36 cellular contexts compared by ENCODE assay signal in genomic region chr1:53848025-53848424, GRCh38. TPM values are rescaled to one million over a fixed set of nuclear protein-coding genes. Genes with fewer than 3 reads are reported as not detected.
DNase-seq lines count a peak whose midpoint lies in the region; ATAC-seq, FAIRE-seq and TF ChIP-seq lines count a peak whose summit lies in the region.
"Had no signal": no experiment of that assay in that cellular context is flagged by ENCODE, and none has a peak within 500 bp of the region (broad histone marks: within the 10 kb centered on the region; RNA-seq: fewer than 3 reads in every experiment).

No MANE protein-coding gene starts in this region.

- no peak overlapping the region for H3K27ac ChIP-seq in astrocyte (ENCODE audit: low read depth, low read length)
- H3K27ac ChIP-seq: BLaER1 treated with 17β-estradiol and CSF1 and Interleukin-3, amounts not matched to agents 10 nM and 100 nM; RWPE1 had no signal

- no peak overlapping the region for H3K27ac Mint-ChIP-seq in astrocyte (ENCODE audit: unreplicated experiment)
- H3K27ac Mint-ChIP-seq: CD4-positive, alpha-beta T cell; HFFc6; T-cell had no signal

- H4K20me1 ChIP-seq in astrocyte (ENCODE audit: insufficient read depth, low read length): no peaks in the 10 kb centered on the region
- H4K20me1 ChIP-seq: BLaER1 treated with 17β-estradiol and CSF1 and Interleukin-3, amounts not matched to agents 10 nM and 100 nM had no signal

- no peaks in the 10 kb centered on the region for H3K9me3 ChIP-seq in astrocyte (ENCODE audit: insufficient read depth, low read depth, low read length)
- H3K9me3 ChIP-seq: HAP-1, MG63 had no signal

- H3K4me3 ChIP-seq in AG10803 (ENCODE audit: low read length): no peak overlapping the region
- H3K4me3 ChIP-seq in astrocyte (ENCODE audit: insufficient read depth, low read depth, low read length): no peak overlapping the region
- H3K4me3 ChIP-seq in fibroblast of villous mesenchyme (ENCODE audit: low read depth, low read length): no peak overlapping the region
- H3K4me3 ChIP-seq: BLaER1 treated with 17β-estradiol and CSF1 and Interleukin-3, amounts not matched to agents 10 nM and 100 nM; GM12878; HAP-1; MG63 had no signal

- H3K4me2 ChIP-seq in astrocyte (ENCODE audit: low read length): no peak overlapping the region

- H3K36me3 Mint-ChIP-seq in astrocyte (ENCODE audit: low read depth, unreplicated experiment): peaks cover 22% of the 10 kb centered on the region

- no peak overlapping the region for H2AFZ ChIP-seq in astrocyte (ENCODE audit: low read depth, low read length)

- no peaks in the 10 kb centered on the region for H3K27me3 ChIP-seq in astrocyte (ENCODE audit: insufficient read depth, low read length)
- H3K27me3 ChIP-seq: BLaER1 treated with 17β-estradiol and CSF1 and Interleukin-3, amounts not matched to agents 10 nM and 100 nM; MG63 had no signal

- peaks cover 7% of the 10 kb centered on the region for H3K9me3 Mint-ChIP-seq in astrocyte (ENCODE audit: unreplicated experiment)
- H3K9me3 Mint-ChIP-seq: CD4-positive, alpha-beta T cell; T-cell had no signal

- no peak for FAIRE-seq in astrocyte (lab: Jason Lieb, UNC)
- FAIRE-seq: GM12878 had no signal

- no peaks in the 10 kb centered on the region for H3K27me3 Mint-ChIP-seq in astrocyte (ENCODE audit: low read depth, unreplicated experiment)
- H3K27me3 Mint-ChIP-seq: CD4-positive, alpha-beta T cell; T-cell had no signal

- DNase-seq in AG10803 (ENCODE audit: low read depth) (peak; percentile 3), MV-4-11 (lab: John Stamatoyannopoulos, UW) (peak; percentile 64), astrocyte (ENCODE audit: low read depth) (no peak), fibroblast of villous mesenchyme (ENCODE audit: low read depth) (peak; percentile 36), HuH-7 (ENCODE audit: low spot score) (no peak)
- DNase-seq: AML-193; CD4-positive, alpha-beta T cell; COR-L47; DMS79; EL; GDM1; GOT3; HFFc6; KBM-7; MG63; NCI-H1105; NCI-H1436 treated with DMSO at 0.1 percent for 48 hours; NCI-H187 treated with DMSO at 0.1 percent for 48 hours; NCI-H2171 treated with DMSO at 0.1 percent for 48 hours; NCI-H345; NCI-H510A treated with DMSO at 0.1 percent for 48 hours; NCI-H748 treated with DMSO at 0.1 percent for 48 hours; NK-92 treated with Interleukin-12 subunit alpha and Interleukin-12 subunit beta, amount 100 ng/mL, for 24 hours; SHP77; T-cell had no signal

- no peak overlapping the region for H3K9ac ChIP-seq in astrocyte (ENCODE audit: low read length)
- H3K9ac ChIP-seq: BLaER1 treated with 17β-estradiol and CSF1 and Interleukin-3, amounts not matched to agents 10 nM and 100 nM had no signal

- ATAC-seq in GM18498 (IDR thresholded peaks at IDR 0.05; ENCODE audit: unreplicated experiment) (no peak), HG02981 (IDR thresholded peaks at IDR 0.05; ENCODE audit: unreplicated experiment) (no peak), GM21360 (IDR thresholded peaks at IDR 0.05; ENCODE audit: unreplicated experiment) (no peak)
- ATAC-seq: GM12878, Panc1, T-cell had no signal

- H3K4me3 Mint-ChIP-seq in astrocyte (ENCODE audit: unreplicated experiment): peak overlapping the region; percentile 51
- H3K4me3 Mint-ChIP-seq: CD4-positive, alpha-beta T cell; HFFc6; T-cell had no signal

- no peaks in the 10 kb centered on the region for H3K4me1 Mint-ChIP-seq in astrocyte (ENCODE audit: low read depth, unreplicated experiment)
- H3K4me1 Mint-ChIP-seq: T-cell had no signal

- H3K79me2 ChIP-seq in astrocyte (ENCODE audit: insufficient read depth, low read length): no peaks in the 10 kb centered on the region

- no peak for TF ChIP-seq CTCF in AG10803 (conservative IDR thresholded peaks at IDR 0.05; ENCODE audit: low read length)
- no peak for TF ChIP-seq CTCF in astrocyte (IDR thresholded peaks at IDR 0.05; ENCODE audit: insufficient read depth, low read depth, low read length)
- no peak for TF ChIP-seq CTCF in fibroblast of villous mesenchyme (IDR thresholded peaks at IDR 0.05; ENCODE audit: insufficient read depth, low read depth, low read length)

- no peaks in the 10 kb centered on the region for H3K4me1 ChIP-seq in astrocyte (ENCODE audit: insufficient read depth, low read length)
- H3K4me1 ChIP-seq: HAP-1 had no signal

- H3K36me3 ChIP-seq in astrocyte (ENCODE audit: insufficient read depth, low read length): no peaks in the 10 kb centered on the region
- H3K36me3 ChIP-seq: HAP-1, MG63 had no signal

RNA-seq across cellular contexts. Expression of gene NDC1, which starts 9.9 kb away (rescaled TPM):
- total RNA-seq in astrocyte (14.1 and 14.8 TPM in 2 replicates), fibroblast of villous mesenchyme (13.9 and 28.9 TPM in 2 replicates)

RNA-seq across cellular contexts. Expression of gene YIPF1, which starts 41.6 kb away (rescaled TPM):
- 27.1 and 27.5 TPM in 2 replicates for total RNA-seq in astrocyte
- total RNA-seq in fibroblast of villous mesenchyme: 27.4 and 31.1 TPM in 2 replicates

RNA-seq across cellular contexts. Expression of gene DIO1, which starts 46.0 kb away (rescaled TPM):
- not detected in 2 replicates for total RNA-seq in astrocyte
- not detected in 2 replicates for total RNA-seq in fibroblast of villous mesenchyme
- total RNA-seq: A172; CD4-positive, alpha-beta T cell; GM12878; HFFc6; LHCN-M2; SK-MEL-5; T-cell had no signal

Comparison
In these comparisons a context has a peak if more than half of its experiments do, and no peak if none do; other contexts are left out.
1. DNase-seq: peak in AG10803 (single experiment), MV-4-11 (single experiment) and fibroblast of villous mesenchyme (single experiment); none in astrocyte (single experiment) and HuH-7 (single experiment).